Comparison of ENCODE assay signal across 17 cellular contexts in the genomic region with DNA sequence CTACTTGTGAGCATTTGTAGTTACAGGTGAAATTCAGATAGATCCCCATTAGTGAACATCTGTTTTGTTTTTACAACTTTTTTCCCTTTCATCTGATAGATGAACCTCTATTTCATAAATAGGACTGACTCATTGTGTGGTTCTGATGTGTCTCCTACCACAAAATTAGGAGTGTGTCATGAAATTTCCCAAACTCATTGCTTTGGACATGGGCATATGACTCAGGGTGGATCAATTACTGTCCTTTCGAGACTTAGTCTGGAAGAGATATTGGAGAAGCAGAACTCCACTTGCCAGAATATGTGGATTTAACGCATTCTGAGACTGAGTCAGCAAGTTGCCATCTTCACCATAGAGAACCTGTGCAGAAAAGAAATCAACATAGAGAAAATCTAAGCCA. TPM values are rescaled to one million over a fixed set of nuclear protein-coding genes. Genes with fewer than 3 reads are reported as not detected.
DNase-seq lines count a peak whose midpoint lies in the region; ATAC-seq and TF ChIP-seq lines count a peak whose summit lies in the region.
"Had no signal": no experiment of that assay in that cellular context is flagged by ENCODE, and none has a peak within 500 bp of the region (broad histone marks: within the 10 kb centered on the region; RNA-seq: fewer than 3 reads in every experiment).

No MANE protein-coding gene starts in this region.

- H3K79me2 ChIP-seq in SK-N-SH (ENCODE audit: insufficient read depth), result no peaks in the 10 kb centered on the region

- H2AFZ ChIP-seq in SK-N-SH (ENCODE audit: low read depth), result no peak overlapping the region

- H3K27ac ChIP-seq in SK-N-SH (ENCODE audit: low read depth in 2 of 2, low read length in 1 of 2), result no peak overlapping the region
- H3K27ac ChIP-seq in iPS-18a (ENCODE audit: low read length), result peak overlapping the region; percentile 39
- H3K27ac ChIP-seq in thyroid gland, result no peak overlapping the region
- H3K27ac ChIP-seq: 22Rv1; BLaER1 treated with 17β-estradiol and CSF1 and Interleukin-3, amounts not matched to agents 10 nM and 100 nM; SK-N-MC had no signal

- H4K20me1 ChIP-seq in SK-N-SH (ENCODE audit: insufficient read depth), result no peaks in the 10 kb centered on the region
- H4K20me1 ChIP-seq: BLaER1 treated with 17β-estradiol and CSF1 and Interleukin-3, amounts not matched to agents 10 nM and 100 nM had no signal

- ATAC-seq in SK-N-SH treated with all-trans-retinoic acid at 6 μM for 48 hours (no peak), HG02885 (IDR thresholded peaks at IDR 0.05; ENCODE audit: poor library complexity, unreplicated experiment) (no peak), HG03378 (IDR thresholded peaks at IDR 0.05; ENCODE audit: unreplicated experiment) (no peak)

- DNase-seq in SK-N-SH (no peak), amniotic epithelial cell (ENCODE audit: low read depth) (peak; percentile 42), thyroid gland (no peak), NCI-H1417 treated with DMSO at 0.1 percent for 48 hours (lab: John Stamatoyannopoulos, UW) (no peak)
- DNase-seq: H9, KG1, MM.1S, NCI-H1105 treated with DMSO at 0.1 percent for 48 hours, NCI-H187 treated with DMSO at 0.1 percent for 48 hours, NCI-H446 had no signal

- POLR2A ChIA-PET in SK-N-SH (lab: Yijun Ruan, JAX), result no interaction called here

- H3K4me1 ChIP-seq in SK-N-SH (ENCODE audit: control insufficient read depth in 1 of 2, insufficient read depth in 2 of 2, low read depth in 1 of 2, low read length in 1 of 2) (no peaks in the 10 kb centered on the region), iPS-18a (ENCODE audit: control insufficient read depth, low read depth, low read length) (peaks cover 12% of the 10 kb centered on the region), thyroid gland (no peaks in the 10 kb centered on the region)
- H3K4me1 ChIP-seq: BLaER1 treated with 17β-estradiol and CSF1 and Interleukin-3, amounts not matched to agents 10 nM and 100 nM had no signal

- H3K27me3 ChIP-seq in SK-N-SH (ENCODE audit: insufficient read depth), result no peaks in the 10 kb centered on the region
- H3K27me3 ChIP-seq in iPS-18a (ENCODE audit: control insufficient read depth, insufficient read depth, low read length), result no peaks in the 10 kb centered on the region
- no peaks in the 10 kb centered on the region for H3K27me3 ChIP-seq in thyroid gland
- H3K27me3 ChIP-seq: BLaER1 treated with 17β-estradiol and CSF1 and Interleukin-3, amounts not matched to agents 10 nM and 100 nM had no signal

- TF ChIP-seq CTCF in SK-N-SH (IDR thresholded peaks at IDR 0.05) (no peak), thyroid gland (IDR thresholded peaks at IDR 0.05) (no peak)

- no peak overlapping the region for H3K4me2 ChIP-seq in SK-N-SH
- H3K4me2 ChIP-seq: BLaER1 treated with 17β-estradiol and CSF1 and Interleukin-3, amounts not matched to agents 10 nM and 100 nM had no signal

- no peak overlapping the region for H3K4me3 ChIP-seq in SK-N-SH (ENCODE audit: low read depth in 2 of 2, low read length in 1 of 2)
- no peak overlapping the region for H3K4me3 ChIP-seq in iPS-18a (ENCODE audit: low read length)
- H3K4me3 ChIP-seq in thyroid gland (replicated peaks in 1 of 3), result no peak overlapping the region
- H3K4me3 ChIP-seq: BLaER1 treated with 17β-estradiol and CSF1 and Interleukin-3, amounts not matched to agents 10 nM and 100 nM; SK-N-MC had no signal

- no peaks in the 10 kb centered on the region for H3F3A ChIP-seq in SK-N-SH (replicated peaks; ENCODE audit: insufficient read depth)

- H3K9ac ChIP-seq in SK-N-SH (no peak overlapping the region), iPS-18a (ENCODE audit: low read length) (no peak overlapping the region)
- H3K9ac ChIP-seq: BLaER1 treated with 17β-estradiol and CSF1 and Interleukin-3, amounts not matched to agents 10 nM and 100 nM had no signal

- intact Hi-C loops in thyroid gland (cut with DNase I), result no loop called here

- no peak for TF ChIP-seq POLR2A in thyroid gland (IDR thresholded peaks at IDR 0.05)

- CTCF ChIA-PET in SK-N-SH (lab: Yijun Ruan, JAX), result no interaction called here

- H3K36me3 ChIP-seq in SK-N-SH (replicated peaks in 1 of 2; ENCODE audit: control insufficient read depth in 1 of 2, insufficient read depth in 2 of 2, low read length in 1 of 2) (no peaks in the 10 kb centered on the region), iPS-18a (ENCODE audit: control insufficient read depth, low read depth, low read length) (no peaks in the 10 kb centered on the region), thyroid gland (no peaks in the 10 kb centered on the region)
- H3K36me3 ChIP-seq: BLaER1 treated with 17β-estradiol and CSF1 and Interleukin-3, amounts not matched to agents 10 nM and 100 nM had no signal

- TF ChIP-seq EP300 in SK-N-SH (IDR thresholded peaks at IDR 0.05; ENCODE audit: borderline replicate concordance in 1 of 2, low read depth in 1 of 2, low read length in 1 of 2), result no peak

- H3K9me2 ChIP-seq in SK-N-SH, result no peaks in the 10 kb centered on the region

- TF ChIP-seq RAD21 in SK-N-SH (IDR thresholded peaks at IDR 0.05; ENCODE audit: low read length), result no peak

- 2% methylated on average over 2 of the region's 2 CpGs for WGBS in SK-N-SH (ENCODE audit: low lambda C conversion rate)
- WGBS in thyroid gland, 2 donors, result 91 to 98% methylated on average over 2 of the region's 2 CpGs

- no peaks in the 10 kb centered on the region for H3K9me3 ChIP-seq in SK-N-SH
- no peaks in the 10 kb centered on the region for H3K9me3 ChIP-seq in iPS-18a (ENCODE audit: control insufficient read depth, low read depth, low read length)
- no peaks in the 10 kb centered on the region for H3K9me3 ChIP-seq in thyroid gland

TF ChIP-seq in SK-N-SH treated with all-trans-retinoic acid at 6 μM for 48 hours, 23 proteins besides CTCF, POLR2A, EP300 and RAD21:
- no peak for TF ChIP-seq SNAI2 (CRISPR knock-in tag; IDR thresholded peaks at IDR 0.05)
- peak; percentile 72; the same call in 1 of the 2 replicates for TF ChIP-seq TOX (CRISPR knock-in tag; IDR thresholded peaks at IDR 0.05; ENCODE audit: borderline replicate concordance)
- TF ChIP-seq ZC3H10 (CRISPR knock-in tag; IDR thresholded peaks at IDR 0.05), result no peak; the same call in 1 of the 2 replicates
- no peak for TF ChIP-seq ZNF70 (CRISPR knock-in tag; IDR thresholded peaks at IDR 0.05)
- no peak for TF ChIP-seq GLIS3 (CRISPR knock-in tag; IDR thresholded peaks at IDR 0.05)
- no peak for TF ChIP-seq PPARA (CRISPR knock-in tag; IDR thresholded peaks at IDR 0.05; ENCODE audit: borderline replicate concordance)
- no peak for TF ChIP-seq CSDC2 (CRISPR knock-in tag; IDR thresholded peaks at IDR 0.05)

TF ChIP-seq in SK-N-SH, 30 proteins besides CTCF, POLR2A, EP300 and RAD21:
- TF ChIP-seq JUND (IDR thresholded peaks at IDR 0.05) (no peak), TEAD4 (IDR thresholded peaks at IDR 0.05; ENCODE audit: borderline replicate concordance, insufficient read depth) (no peak), GATA2 (CRISPR knock-in tag; IDR thresholded peaks at IDR 0.05) (no peak), MEF2A (IDR thresholded peaks at IDR 0.05; ENCODE audit: borderline replicate concordance, low read depth) (no peak), CHD2 (IDR thresholded peaks at IDR 0.05; ENCODE audit: low read length, partially characterized antibody) (no peak), RXRA (IDR thresholded peaks at IDR 0.05; ENCODE audit: borderline replicate concordance, low read depth) (no peak), POLR2AphosphoS5 (IDR thresholded peaks at IDR 0.05; ENCODE audit: low read depth, low read length) (no peak), YY1 (IDR thresholded peaks at IDR 0.05; ENCODE audit: low read depth) (no peak), ELF1 (IDR thresholded peaks at IDR 0.05) (no peak)
- TF ChIP-seq, protein P1, sequence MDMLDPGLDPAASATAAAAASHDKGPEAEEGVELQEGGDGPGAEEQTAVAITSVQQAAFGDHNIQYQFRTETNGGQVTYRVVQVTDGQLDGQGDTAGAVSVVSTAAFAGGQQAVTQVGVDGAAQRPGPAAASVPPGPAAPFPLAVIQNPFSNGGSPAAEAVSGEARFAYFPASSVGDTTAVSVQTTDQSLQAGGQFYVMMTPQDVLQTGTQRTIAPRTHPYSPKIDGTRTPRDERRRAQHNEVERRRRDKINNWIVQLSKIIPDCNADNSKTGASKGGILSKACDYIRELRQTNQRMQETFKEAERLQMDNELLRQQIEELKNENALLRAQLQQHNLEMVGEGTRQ (IDR thresholded peaks at IDR 0.05; ENCODE audit: borderline replicate concordance, low read depth, low read length), result no peak
- TF ChIP-seq, protein P2, sequence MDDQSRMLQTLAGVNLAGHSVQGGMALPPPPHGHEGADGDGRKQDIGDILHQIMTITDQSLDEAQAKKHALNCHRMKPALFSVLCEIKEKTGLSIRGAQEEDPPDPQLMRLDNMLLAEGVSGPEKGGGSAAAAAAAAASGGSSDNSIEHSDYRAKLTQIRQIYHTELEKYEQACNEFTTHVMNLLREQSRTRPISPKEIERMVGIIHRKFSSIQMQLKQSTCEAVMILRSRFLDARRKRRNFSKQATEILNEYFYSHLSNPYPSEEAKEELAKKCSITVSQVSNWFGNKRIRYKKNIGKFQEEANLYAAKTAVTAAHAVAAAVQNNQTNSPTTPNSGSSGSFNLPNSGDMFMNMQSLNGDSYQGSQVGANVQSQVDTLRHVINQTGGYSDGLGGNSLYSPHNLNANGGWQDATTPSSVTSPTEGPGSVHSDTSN (IDR thresholded peaks at IDR 0.05), result no peak
- TF ChIP-seq, protein P3, sequence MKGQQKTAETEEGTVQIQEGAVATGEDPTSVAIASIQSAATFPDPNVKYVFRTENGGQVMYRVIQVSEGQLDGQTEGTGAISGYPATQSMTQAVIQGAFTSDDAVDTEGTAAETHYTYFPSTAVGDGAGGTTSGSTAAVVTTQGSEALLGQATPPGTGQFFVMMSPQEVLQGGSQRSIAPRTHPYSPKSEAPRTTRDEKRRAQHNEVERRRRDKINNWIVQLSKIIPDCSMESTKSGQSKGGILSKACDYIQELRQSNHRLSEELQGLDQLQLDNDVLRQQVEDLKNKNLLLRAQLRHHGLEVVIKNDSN (IDR thresholded peaks at IDR 0.05; ENCODE audit: borderline replicate concordance, low read depth), result no peak

RNA-seq across cellular contexts. Expression of a gene that starts 53.5 kb away (rescaled TPM):
- polyA plus RNA-seq in SK-N-SH (2012; rRNA removed), result 0.02 and 0.05 TPM in 2 replicates
- 0.03 and 0.04 TPM in 2 replicates for polyA plus RNA-seq in SK-N-SH (2012; cell fraction: cytosol; rRNA removed)
- 0.07 and 0.10 TPM in 2 replicates for polyA plus RNA-seq in SK-N-SH (2012; cell fraction: nucleus; rRNA removed)
- total RNA-seq in thyroid gland, result 1 to 10 TPM in 1 of 4 donors, under 1 TPM in 3; 0.13 to 1.5 (median 0.50) TPM
